In genomic region chr1:230863449-230863848, GRCh38 we compare ENCODE assay signal across 9 cellular contexts. TPM values are rescaled to one million over a fixed set of nuclear protein-coding genes. Genes with fewer than 3 reads are reported as not detected.
DNase-seq lines count a peak whose midpoint lies in the region; ATAC-seq and TF ChIP-seq lines count a peak whose summit lies in the region.
"Had no signal": no experiment of that assay in that cellular context is flagged by ENCODE, and none has a peak within 500 bp of the region (broad histone marks: within the 10 kb centered on the region; RNA-seq: fewer than 3 reads in every experiment).

No MANE protein-coding gene starts in this region.

- intact Hi-C loops in activated CD4-positive, alpha-beta T cell treated with anti-CD3 and anti-CD28 coated beads, Interleukin-2, amount 10 ng/mL, durations not matched to agents 24 days and 14 days (cut with micrococcal nuclease), result loop anchor here (10.0 kb wide), 1 partner anchor 109 kb away; no protein-coding TSS in a partner anchor
- intact Hi-C loops in left lung (cut with DNase I), result no loop called here
- intact Hi-C loops in upper lobe of right lung (cut with DNase I), result no loop called here

- ATAC-seq in left lung, result peak; percentile 79
- ATAC-seq in upper lobe of right lung, result peak; percentile 82
- no peak for ATAC-seq in HG02759 (IDR thresholded peaks at IDR 0.05; ENCODE audit: unreplicated experiment)
- ATAC-seq in GM21423 (IDR thresholded peaks at IDR 0.05; ENCODE audit: unreplicated experiment), result no peak
- ATAC-seq in HG03196 (IDR thresholded peaks at IDR 0.05; ENCODE audit: unreplicated experiment), result no peak

- H3K4me3 ChIP-seq in astrocyte of the cerebellum (ENCODE audit: low read depth, low read length) (peak overlapping the region; percentile 3), left lung (no peak overlapping the region), upper lobe of right lung (no peak overlapping the region)

- peaks cover 36% of the 10 kb centered on the region for H3K4me1 Mint-ChIP-seq in activated CD4-positive, alpha-beta T cell treated with anti-CD3 and anti-CD28 coated beads, Interleukin-2, amount 10 ng/mL, durations not matched to agents 24 days and 14 days
- peaks cover 17% of the 10 kb centered on the region for H3K4me1 Mint-ChIP-seq in activated CD4-positive, alpha-beta T cell treated with anti-CD3 and anti-CD28 coated beads, Interleukin-2, amount 10 ng/mL, durations not matched to agents 7 days and 5 days

- H3K36me3 ChIP-seq in left lung, result no peaks in the 10 kb centered on the region
- H3K36me3 ChIP-seq in upper lobe of right lung, result no peaks in the 10 kb centered on the region

- peak overlapping the region in 1 of 2 donors; percentile 63 for H3K27ac ChIP-seq in left lung
- H3K27ac ChIP-seq in upper lobe of right lung, result peak overlapping the region; percentile 48

- H3K9me3 ChIP-seq in left lung (no peaks in the 10 kb centered on the region), upper lobe of right lung (no peaks in the 10 kb centered on the region)

- H3K4me1 ChIP-seq in left lung (peaks cover 15 to 37% of the 10 kb centered on the region in 2 donors), upper lobe of right lung (peaks cover 55% of the 10 kb centered on the region)

- no peak for DNase-seq in activated CD4-positive, alpha-beta T cell treated with anti-CD3 and anti-CD28 coated beads, Interleukin-2, amount 10 ng/mL, durations not matched to agents 24 days and 14 days
- no peak for DNase-seq in activated CD4-positive, alpha-beta T cell treated with anti-CD3 and anti-CD28 coated beads, Interleukin-2, amount 10 ng/mL, durations not matched to agents 7 days and 5 days
- DNase-seq in astrocyte of the cerebellum (ENCODE audit: low read depth) (no peak), left lung (peak; percentile 81 to 84), upper lobe of right lung (peak; percentile 86)
- DNase-seq: NCI-H446 had no signal

- no peak overlapping the region for H3K4me3 Mint-ChIP-seq in activated CD4-positive, alpha-beta T cell treated with anti-CD3 and anti-CD28 coated beads, Interleukin-2, amount 10 ng/mL, durations not matched to agents 24 days and 14 days
- no peak overlapping the region for H3K4me3 Mint-ChIP-seq in activated CD4-positive, alpha-beta T cell treated with anti-CD3 and anti-CD28 coated beads, Interleukin-2, amount 10 ng/mL, durations not matched to agents 7 days and 5 days

- POLR2A ChIA-PET in activated CD4-positive, alpha-beta T cell treated with anti-CD3 and anti-CD28 coated beads, Interleukin-2, amount 10 ng/mL, durations not matched to agents 7 days and 5 days (lab: Charles Lee), result no interaction called here

- in situ Hi-C loops in astrocyte of the cerebellum (cut with HindIII; ENCODE audit: low sequenced_read_pairs), result no loop called here

- CTCF ChIA-PET in activated CD4-positive, alpha-beta T cell treated with anti-CD3 and anti-CD28 coated beads, Interleukin-2, amount 10 ng/mL, durations not matched to agents 7 days and 5 days (lab: Charles Lee), result interaction anchor here (1.1 kb wide), 1 partner anchor 37 kb away, joined by 3 read pairs; no protein-coding TSS in a partner anchor

- H3K27me3 ChIP-seq in left lung (peaks cover 0 to 15% of the 10 kb centered on the region in 2 donors), upper lobe of right lung (no peaks in the 10 kb centered on the region)

- peaks cover 3% of the 10 kb centered on the region for H3K9me3 Mint-ChIP-seq in activated CD4-positive, alpha-beta T cell treated with anti-CD3 and anti-CD28 coated beads, Interleukin-2, amount 10 ng/mL, durations not matched to agents 24 days and 14 days
- H3K9me3 Mint-ChIP-seq in activated CD4-positive, alpha-beta T cell treated with anti-CD3 and anti-CD28 coated beads, Interleukin-2, amount 10 ng/mL, durations not matched to agents 7 days and 5 days, result no peaks in the 10 kb centered on the region

- peaks cover 4% of the 10 kb centered on the region for H3K36me3 Mint-ChIP-seq in activated CD4-positive, alpha-beta T cell treated with anti-CD3 and anti-CD28 coated beads, Interleukin-2, amount 10 ng/mL, durations not matched to agents 24 days and 14 days (ENCODE audit: low read depth)
- H3K36me3 Mint-ChIP-seq in activated CD4-positive, alpha-beta T cell treated with anti-CD3 and anti-CD28 coated beads, Interleukin-2, amount 10 ng/mL, durations not matched to agents 7 days and 5 days (ENCODE audit: low read depth), result no peaks in the 10 kb centered on the region

- TF ChIP-seq CTCF in astrocyte of the cerebellum (IDR thresholded peaks at IDR 0.05; ENCODE audit: low read depth, low read length, missing control alignments) (no peak), left lung (IDR thresholded peaks at IDR 0.05) (no peak), upper lobe of right lung (IDR thresholded peaks at IDR 0.05) (no peak)

- peaks cover 10% of the 10 kb centered on the region for H3K27me3 Mint-ChIP-seq in activated CD4-positive, alpha-beta T cell treated with anti-CD3 and anti-CD28 coated beads, Interleukin-2, amount 10 ng/mL, durations not matched to agents 24 days and 14 days
- peaks cover 10% of the 10 kb centered on the region for H3K27me3 Mint-ChIP-seq in activated CD4-positive, alpha-beta T cell treated with anti-CD3 and anti-CD28 coated beads, Interleukin-2, amount 10 ng/mL, durations not matched to agents 7 days and 5 days

- H3K27ac Mint-ChIP-seq in activated CD4-positive, alpha-beta T cell treated with anti-CD3 and anti-CD28 coated beads, Interleukin-2, amount 10 ng/mL, durations not matched to agents 24 days and 14 days, result peak overlapping the region; percentile 89
- no peak overlapping the region for H3K27ac Mint-ChIP-seq in activated CD4-positive, alpha-beta T cell treated with anti-CD3 and anti-CD28 coated beads, Interleukin-2, amount 10 ng/mL, durations not matched to agents 7 days and 5 days

RNA-seq across cellular contexts. Expression of gene C1orf198, which starts 4.9 kb away (rescaled TPM):
- 12.4 and 13.7 TPM in 2 replicates for total RNA-seq in activated CD4-positive, alpha-beta T cell treated with anti-CD3 and anti-CD28 coated beads, Interleukin-2, amount 10 ng/mL, durations not matched to agents 24 days and 14 days
- 1 to 10 TPM; 2.0 to 2.4 TPM for total RNA-seq in activated CD4-positive, alpha-beta T cell treated with anti-CD3 and anti-CD28 coated beads, Interleukin-2, amount 10 ng/mL, durations not matched to agents 7 days and 5 days
- total RNA-seq in left lung (100 to 1,000 TPM in 1 of 2 donors, 10 to 100 TPM in 1; 36.2 to 116 TPM), upper lobe of right lung (159 TPM)

Comparison
In these comparisons a context has a peak if more than half of its experiments do, and no peak if none do; other contexts are left out.
1. DNase-seq: peak in left lung (2 of 2) and upper lobe of right lung (single experiment); none in activated CD4-positive, alpha-beta T cell treated with anti-CD3 and anti-CD28 coated beads, Interleukin-2, amount 10 ng/mL, durations not matched to agents 24 days and 14 days (single experiment), activated CD4-positive, alpha-beta T cell treated with anti-CD3 and anti-CD28 coated beads, Interleukin-2, amount 10 ng/mL, durations not matched to agents 7 days and 5 days (single experiment) and astrocyte of the cerebellum (single experiment).
2. ATAC-seq: peak in left lung (single experiment) and upper lobe of right lung (single experiment); none in HG02759 (single experiment), GM21423 (single experiment) and HG03196 (single experiment).